Comparison of ENCODE assay signal across 20 cellular contexts in the genomic region with DNA sequence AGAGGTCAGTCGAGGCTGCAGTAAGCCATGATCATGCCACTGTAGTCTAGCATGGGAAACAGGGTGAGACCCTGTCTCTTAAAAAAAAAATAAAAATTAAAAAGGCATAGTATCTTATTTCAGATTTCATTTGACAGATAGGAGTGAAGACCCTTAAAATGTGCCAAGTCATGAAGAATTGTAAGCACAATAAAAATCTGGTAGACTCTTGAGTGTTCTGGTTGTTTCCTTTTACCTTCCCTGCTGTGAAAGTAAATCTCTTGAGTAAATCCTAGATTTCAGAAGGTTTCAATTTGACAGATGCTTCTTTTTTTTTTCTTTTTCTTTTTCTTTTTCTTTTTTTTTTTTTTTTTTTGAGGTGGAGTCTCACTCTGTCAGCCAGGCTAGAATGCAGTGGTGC.
A peak's percentile ranks its signal among the peaks of the same experiment; 100 is the strongest.
DNase-seq lines count a peak whose midpoint lies in the region; ATAC-seq and TF ChIP-seq lines count a peak whose summit lies in the region.
"Had no signal": no experiment of that assay in that cellular context is flagged by ENCODE, and none has a peak within 500 bp of the region (broad histone marks: within the 10 kb centered on the region; RNA-seq: fewer than 3 reads in every experiment).

No MANE protein-coding gene starts in this region.

- H3K9me3 ChIP-seq in A673 (ENCODE audit: low read depth, low read length, poor library complexity, severe bottlenecking) (no peaks in the 10 kb centered on the region), thyroid gland (no peaks in the 10 kb centered on the region)
- H3K9me3 ChIP-seq: BE2C had no signal

- DNase-seq in activated CD4-positive, alpha-beta T cell treated with anti-CD3 and anti-CD28 coated beads for 36 hours = no peak
- DNase-seq in activated CD4-positive, alpha-beta T cell treated with anti-CD3 and anti-CD28 coated beads, Interleukin-2, amount 10 ng/mL, durations not matched to agents 7 days and 5 days = no peak
- DNase-seq in A673 (ENCODE audit: low spot score) (peak; percentile 17), thyroid gland (no peak), hepatic stellate cell (ENCODE audit: low spot score) (no peak)
- DNase-seq in central memory CD8-positive, alpha-beta T cell (ENCODE audit: low spot score in 2 of 2) = no peak
- no peak for DNase-seq in stimulated activated CD4-positive, alpha-beta T cell treated with anti-CD3 and anti-CD28 coated beads, Interleukin-12 subunit alpha, Interleukin-12 subunit beta, amount 100 ng/mL, for 4 hours
- DNase-seq: 8988T; ACHN; BE2C; C1 segment of cervical spinal cord; CD4-positive, CD25-positive, alpha-beta regulatory T cell; CD8-positive, alpha-beta memory T cell; COR-L47; DMS 273 treated with DMSO at 0.1 percent for 48 hours; DMS53; DND-41; EL; H9 had no signal

- TF ChIP-seq POLR2A in thyroid gland (IDR thresholded peaks at IDR 0.05) = no peak

- no TSS peak for BruUV-seq in A673 (replicated peaks; lab: Mats Ljungman, UMichigan)

- H3K9me3 Mint-ChIP-seq in activated CD4-positive, alpha-beta T cell treated with anti-CD3 and anti-CD28 coated beads for 36 hours (ENCODE audit: low read depth) = no peaks in the 10 kb centered on the region
- H3K9me3 Mint-ChIP-seq in activated CD4-positive, alpha-beta T cell treated with anti-CD3 and anti-CD28 coated beads, Interleukin-2, amount 10 ng/mL, durations not matched to agents 7 days and 5 days = no peaks in the 10 kb centered on the region
- H3K9me3 Mint-ChIP-seq in central memory CD8-positive, alpha-beta T cell = no peaks in the 10 kb centered on the region
- H3K9me3 Mint-ChIP-seq: CD4-positive, CD25-positive, alpha-beta regulatory T cell; CD8-positive, alpha-beta memory T cell had no signal

- peaks cover 8% of the 10 kb centered on the region for H3K4me1 ChIP-seq in A673 (ENCODE audit: insufficient read depth, low read length, poor library complexity, severe bottlenecking)
- H3K4me1 ChIP-seq in thyroid gland = peaks cover 15% of the 10 kb centered on the region in 2 donors
- H3K4me1 ChIP-seq: BE2C had no signal

- CTCF ChIA-PET in activated CD4-positive, alpha-beta T cell treated with anti-CD3 and anti-CD28 coated beads for 36 hours (lab: Charles Lee) = interaction anchor here (0.6 kb wide), 1 partner anchor 209 kb away, joined by 5 read pairs; no protein-coding TSS in a partner anchor
- CTCF ChIA-PET in activated CD4-positive, alpha-beta T cell treated with anti-CD3 and anti-CD28 coated beads, Interleukin-2, amount 10 ng/mL, durations not matched to agents 7 days and 5 days (lab: Charles Lee) = no interaction called here
- CTCF ChIA-PET in A673 (lab: Charles Lee) = no interaction called here

- TF ChIP-seq CTCF in A673 (conservative IDR thresholded peaks at IDR 0.05; ENCODE audit: low read depth, low read length) = no peak
- no peak for TF ChIP-seq CTCF in thyroid gland (IDR thresholded peaks at IDR 0.05)

- H3K36me3 ChIP-seq in A673 (ENCODE audit: insufficient read depth, low read length, poor library complexity, severe bottlenecking) (no peaks in the 10 kb centered on the region), thyroid gland (peaks cover 3 to 10% of the 10 kb centered on the region in 2 donors)

- H3K27me3 Mint-ChIP-seq in activated CD4-positive, alpha-beta T cell treated with anti-CD3 and anti-CD28 coated beads for 36 hours = no peaks in the 10 kb centered on the region
- H3K27me3 Mint-ChIP-seq in activated CD4-positive, alpha-beta T cell treated with anti-CD3 and anti-CD28 coated beads, Interleukin-2, amount 10 ng/mL, durations not matched to agents 7 days and 5 days = no peaks in the 10 kb centered on the region
- no peaks in the 10 kb centered on the region for H3K27me3 Mint-ChIP-seq in central memory CD8-positive, alpha-beta T cell
- H3K27me3 Mint-ChIP-seq: CD4-positive, CD25-positive, alpha-beta regulatory T cell; CD8-positive, alpha-beta memory T cell had no signal

- H3K4me3 ChIP-seq in A673 (ENCODE audit: low read depth, low read length, poor library complexity, severe bottlenecking) (no peak overlapping the region), thyroid gland (replicated peaks in 1 of 3) (no peak overlapping the region)
- H3K4me3 ChIP-seq: GM12878 had no signal

- H3K27ac Mint-ChIP-seq in activated CD4-positive, alpha-beta T cell treated with anti-CD3 and anti-CD28 coated beads for 36 hours = no peak overlapping the region
- no peak overlapping the region for H3K27ac Mint-ChIP-seq in activated CD4-positive, alpha-beta T cell treated with anti-CD3 and anti-CD28 coated beads, Interleukin-2, amount 10 ng/mL, durations not matched to agents 7 days and 5 days
- H3K27ac Mint-ChIP-seq in central memory CD8-positive, alpha-beta T cell (ENCODE audit: low read depth) = peak overlapping the region; percentile 49

- H3K27me3 ChIP-seq in A673 (replicated peaks; ENCODE audit: insufficient read depth, low read depth, low read length, poor library complexity) (no peaks in the 10 kb centered on the region), thyroid gland (no peaks in the 10 kb centered on the region)
- H3K27me3 ChIP-seq: BE2C had no signal

- H3K27ac ChIP-seq in A673 (ENCODE audit: low read depth, low read length, poor library complexity, severe bottlenecking) (no peak overlapping the region), thyroid gland (peak overlapping the region in 2 of 3 donors; percentile 4 to 10)

- intact Hi-C loops in activated CD4-positive, alpha-beta T cell treated with anti-CD3 and anti-CD28 coated beads for 36 hours (cut with DNase I, micrococcal nuclease) = no loop called here
- intact Hi-C loops in A673 (cut with micrococcal nuclease; ENCODE audit: unreplicated experiment) = no loop called here
- intact Hi-C loops in thyroid gland (cut with DNase I) = no loop called here

- POLR2A ChIA-PET in activated CD4-positive, alpha-beta T cell treated with anti-CD3 and anti-CD28 coated beads for 36 hours (lab: Charles Lee) = no interaction called here
- POLR2A ChIA-PET in activated CD4-positive, alpha-beta T cell treated with anti-CD3 and anti-CD28 coated beads, Interleukin-2, amount 10 ng/mL, durations not matched to agents 7 days and 5 days (lab: Charles Lee) = no interaction called here
- POLR2A ChIA-PET in A673 (lab: Charles Lee; ENCODE audit: low non-redundant PET) = no interaction called here

- H3K4me3 Mint-ChIP-seq in activated CD4-positive, alpha-beta T cell treated with anti-CD3 and anti-CD28 coated beads for 36 hours = no peak overlapping the region
- no peak overlapping the region for H3K4me3 Mint-ChIP-seq in activated CD4-positive, alpha-beta T cell treated with anti-CD3 and anti-CD28 coated beads, Interleukin-2, amount 10 ng/mL, durations not matched to agents 7 days and 5 days
- no peak overlapping the region for H3K4me3 Mint-ChIP-seq in central memory CD8-positive, alpha-beta T cell
- H3K4me3 Mint-ChIP-seq: CD4-positive, CD25-positive, alpha-beta regulatory T cell; CD8-positive, alpha-beta memory T cell had no signal

- H3K4me1 Mint-ChIP-seq in activated CD4-positive, alpha-beta T cell treated with anti-CD3 and anti-CD28 coated beads for 36 hours = no peaks in the 10 kb centered on the region
- peaks cover 6% of the 10 kb centered on the region for H3K4me1 Mint-ChIP-seq in activated CD4-positive, alpha-beta T cell treated with anti-CD3 and anti-CD28 coated beads, Interleukin-2, amount 10 ng/mL, durations not matched to agents 7 days and 5 days
- peaks cover 5% of the 10 kb centered on the region for H3K4me1 Mint-ChIP-seq in central memory CD8-positive, alpha-beta T cell

- peak; percentile 57 for ATAC-seq in activated CD4-positive, alpha-beta T cell treated with anti-CD3 and anti-CD28 coated beads for 36 hours
- no peak for ATAC-seq in central memory CD8-positive, alpha-beta T cell (replicated peaks; ENCODE audit: extremely low read depth, poor library complexity, severe bottlenecking)
- ATAC-seq: GM12878 had no signal

- WGBS in thyroid gland, 2 donors = 96% methylated on average over 1 of the region's 1 CpG

- peaks cover 37% of the 10 kb centered on the region for H3K36me3 Mint-ChIP-seq in activated CD4-positive, alpha-beta T cell treated with anti-CD3 and anti-CD28 coated beads for 36 hours (ENCODE audit: low read depth)
- peaks cover 63% of the 10 kb centered on the region for H3K36me3 Mint-ChIP-seq in activated CD4-positive, alpha-beta T cell treated with anti-CD3 and anti-CD28 coated beads, Interleukin-2, amount 10 ng/mL, durations not matched to agents 7 days and 5 days (ENCODE audit: low read depth)
- peaks cover 39% of the 10 kb centered on the region for H3K36me3 Mint-ChIP-seq in central memory CD8-positive, alpha-beta T cell (ENCODE audit: insufficient read depth)
